1 cellular context compared by ENCODE assay signal in the genomic region with DNA sequence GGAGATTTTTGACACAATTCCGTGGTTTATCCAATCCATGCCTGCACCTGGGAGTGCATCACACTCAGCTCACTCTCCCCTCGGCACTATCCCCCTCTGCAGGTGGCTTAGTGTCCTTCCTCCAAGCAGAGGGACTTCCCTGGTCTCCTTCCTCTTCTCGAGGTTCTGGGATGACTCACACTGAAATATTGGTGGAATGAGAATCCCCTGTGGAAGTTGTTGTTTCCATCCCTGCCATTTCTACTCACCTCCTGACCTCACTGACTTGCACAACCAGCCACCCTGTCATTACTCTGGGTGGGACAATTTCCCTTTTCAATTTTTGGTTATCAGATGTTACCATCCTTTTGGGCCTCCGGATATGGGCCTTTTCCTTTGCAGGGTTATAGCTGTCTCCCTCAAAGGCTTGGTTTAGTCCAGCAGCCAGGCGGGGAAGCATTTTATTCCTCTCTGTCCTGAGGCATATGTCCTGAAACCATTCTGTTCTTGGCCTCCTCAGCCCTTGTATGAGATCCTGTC.
TF ChIP-seq lines count a peak whose summit lies in the region.

No MANE protein-coding gene starts in this region.

TF ChIP-seq in HepG2, 621 proteins besides CTCF, POLR2A, EP300 and RAD21 (continued from another document and continues in another):
- TF ChIP-seq, protein P1, sequence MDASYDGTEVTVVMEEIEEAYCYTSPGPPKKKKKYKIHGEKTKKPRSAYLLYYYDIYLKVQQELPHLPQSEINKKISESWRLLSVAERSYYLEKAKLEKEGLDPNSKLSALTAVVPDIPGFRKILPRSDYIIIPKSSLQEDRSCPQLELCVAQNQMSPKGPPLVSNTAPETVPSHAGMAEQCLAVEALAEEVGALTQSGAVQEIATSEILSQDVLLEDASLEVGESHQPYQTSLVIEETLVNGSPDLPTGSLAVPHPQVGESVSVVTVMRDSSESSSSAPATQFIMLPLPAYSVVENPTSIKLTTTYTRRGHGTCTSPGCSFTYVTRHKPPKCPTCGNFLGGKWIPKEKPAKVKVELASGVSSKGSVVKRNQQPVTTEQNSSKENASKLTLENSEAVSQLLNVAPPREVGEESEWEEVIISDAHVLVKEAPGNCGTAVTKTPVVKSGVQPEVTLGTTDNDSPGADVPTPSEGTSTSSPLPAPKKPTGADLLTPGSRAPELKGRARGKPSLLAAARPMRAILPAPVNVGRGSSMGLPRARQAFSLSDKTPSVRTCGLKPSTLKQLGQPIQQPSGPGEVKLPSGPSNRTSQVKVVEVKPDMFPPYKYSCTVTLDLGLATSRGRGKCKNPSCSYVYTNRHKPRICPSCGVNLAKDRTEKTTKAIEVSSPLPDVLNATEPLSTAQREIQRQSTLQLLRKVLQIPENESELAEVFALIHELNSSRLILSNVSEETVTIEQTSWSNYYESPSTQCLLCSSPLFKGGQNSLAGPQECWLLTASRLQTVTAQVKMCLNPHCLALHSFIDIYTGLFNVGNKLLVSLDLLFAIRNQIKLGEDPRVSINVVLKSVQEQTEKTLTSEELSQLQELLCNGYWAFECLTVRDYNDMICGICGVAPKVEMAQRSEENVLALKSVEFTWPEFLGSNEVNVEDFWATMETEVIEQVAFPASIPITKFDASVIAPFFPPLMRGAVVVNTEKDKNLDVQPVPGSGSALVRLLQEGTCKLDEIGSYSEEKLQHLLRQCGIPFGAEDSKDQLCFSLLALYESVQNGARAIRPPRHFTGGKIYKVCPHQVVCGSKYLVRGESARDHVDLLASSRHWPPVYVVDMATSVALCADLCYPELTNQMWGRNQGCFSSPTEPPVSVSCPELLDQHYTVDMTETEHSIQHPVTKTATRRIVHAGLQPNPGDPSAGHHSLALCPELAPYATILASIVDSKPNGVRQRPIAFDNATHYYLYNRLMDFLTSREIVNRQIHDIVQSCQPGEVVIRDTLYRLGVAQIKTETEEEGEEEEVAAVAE (CRISPR knock-in tag; IDR thresholded peaks at IDR 0.05; ENCODE audit: borderline replicate concordance), result no peak
- TF ChIP-seq, protein P2, sequence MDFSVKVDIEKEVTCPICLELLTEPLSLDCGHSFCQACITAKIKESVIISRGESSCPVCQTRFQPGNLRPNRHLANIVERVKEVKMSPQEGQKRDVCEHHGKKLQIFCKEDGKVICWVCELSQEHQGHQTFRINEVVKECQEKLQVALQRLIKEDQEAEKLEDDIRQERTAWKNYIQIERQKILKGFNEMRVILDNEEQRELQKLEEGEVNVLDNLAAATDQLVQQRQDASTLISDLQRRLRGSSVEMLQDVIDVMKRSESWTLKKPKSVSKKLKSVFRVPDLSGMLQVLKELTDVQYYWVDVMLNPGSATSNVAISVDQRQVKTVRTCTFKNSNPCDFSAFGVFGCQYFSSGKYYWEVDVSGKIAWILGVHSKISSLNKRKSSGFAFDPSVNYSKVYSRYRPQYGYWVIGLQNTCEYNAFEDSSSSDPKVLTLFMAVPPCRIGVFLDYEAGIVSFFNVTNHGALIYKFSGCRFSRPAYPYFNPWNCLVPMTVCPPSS (IDR thresholded peaks at IDR 0.05), result no peak
- TF ChIP-seq SOX6 (IDR thresholded peaks at IDR 0.05) (no peak), SOX6 (CRISPR knock-in tag; IDR thresholded peaks at IDR 0.05) (peak; percentile 49; the same call in 1 of the 2 replicates), ZNF629 (CRISPR knock-in tag; conservative IDR thresholded peaks at IDR 0.05) (no peak), HNRNPK (IDR thresholded peaks at IDR 0.05; ENCODE audit: low read depth, low read length, poor library complexity, severe bottlenecking) (no peak), ZNF605 (CRISPR knock-in tag; IDR thresholded peaks at IDR 0.05) (peak; percentile 65), ZNF274 (CRISPR knock-in tag; IDR thresholded peaks at IDR 0.05) (no peak), SOX5 (CRISPR knock-in tag; IDR thresholded peaks at IDR 0.05; ENCODE audit: borderline replicate concordance) (no peak), PTBP1 (IDR thresholded peaks at IDR 0.05; ENCODE audit: low read depth, low read length, poor library complexity, severe bottlenecking) (no peak), NR2F6 (IDR thresholded peaks at IDR 0.05) (no peak; the same call in 1 of the 2 replicates), NR2F6 (CRISPR knock-in tag; IDR thresholded peaks at IDR 0.05) (peak; percentile 59; the same call in 1 of the 2 replicates), ZNF713 (CRISPR knock-in tag; IDR thresholded peaks at IDR 0.05) (0 out of 2 replicates have a peak, but pooled peaks have one; percentile 51), PHF8 (CRISPR knock-in tag; IDR thresholded peaks at IDR 0.05) (no peak), MEIS1 (CRISPR knock-in tag; IDR thresholded peaks at IDR 0.05; ENCODE audit: borderline replicate concordance) (no peak), ZNF282 (IDR thresholded peaks at IDR 0.05; ENCODE audit: partially characterized antibody) (no peak), KDM5B (CRISPR knock-in tag; IDR thresholded peaks at IDR 0.05; ENCODE audit: borderline replicate concordance) (no peak), ZNF569 (CRISPR knock-in tag; IDR thresholded peaks at IDR 0.05; ENCODE audit: borderline replicate concordance) (no peak), RFX5 (IDR thresholded peaks at IDR 0.05; ENCODE audit: low read depth, low read length) (no peak), ZNF558 (CRISPR knock-in tag; IDR thresholded peaks at IDR 0.05; ENCODE audit: borderline replicate concordance) (no peak), NRL (CRISPR knock-in tag; IDR thresholded peaks at IDR 0.05; ENCODE audit: borderline replicate concordance) (no peak), CHD4 (IDR thresholded peaks at IDR 0.05; ENCODE audit: borderline replicate concordance, low read length) (no peak), ZNF24 (IDR thresholded peaks at IDR 0.05) (no peak), MLLT10 (CRISPR knock-in tag; IDR thresholded peaks at IDR 0.05) (no peak), PRMT3 (CRISPR knock-in tag; IDR thresholded peaks at IDR 0.05; ENCODE audit: borderline replicate concordance, low read depth) (no peak), FOSL2 (CRISPR knock-in tag; IDR thresholded peaks at IDR 0.05) (peak; percentile 92), CCAR2 (optimal IDR thresholded peaks at IDR 0.05; ENCODE audit: low read depth, low read length) (no peak), ZNF382 (CRISPR knock-in tag; IDR thresholded peaks at IDR 0.05; ENCODE audit: borderline replicate concordance) (no peak), ZNF598 (CRISPR knock-in tag; IDR thresholded peaks at IDR 0.05; ENCODE audit: borderline replicate concordance) (no peak), GLI4 (CRISPR knock-in tag; IDR thresholded peaks at IDR 0.05; ENCODE audit: borderline replicate concordance) (0 out of 2 replicates have a peak, but pooled peaks have one; percentile 16), ZNF850 (CRISPR knock-in tag; conservative IDR thresholded peaks at IDR 0.05) (no peak), SALL2 (CRISPR knock-in tag; IDR thresholded peaks at IDR 0.05) (0 out of 2 replicates have a peak, but pooled peaks have one; percentile 52)
- TF ChIP-seq, protein P3, sequence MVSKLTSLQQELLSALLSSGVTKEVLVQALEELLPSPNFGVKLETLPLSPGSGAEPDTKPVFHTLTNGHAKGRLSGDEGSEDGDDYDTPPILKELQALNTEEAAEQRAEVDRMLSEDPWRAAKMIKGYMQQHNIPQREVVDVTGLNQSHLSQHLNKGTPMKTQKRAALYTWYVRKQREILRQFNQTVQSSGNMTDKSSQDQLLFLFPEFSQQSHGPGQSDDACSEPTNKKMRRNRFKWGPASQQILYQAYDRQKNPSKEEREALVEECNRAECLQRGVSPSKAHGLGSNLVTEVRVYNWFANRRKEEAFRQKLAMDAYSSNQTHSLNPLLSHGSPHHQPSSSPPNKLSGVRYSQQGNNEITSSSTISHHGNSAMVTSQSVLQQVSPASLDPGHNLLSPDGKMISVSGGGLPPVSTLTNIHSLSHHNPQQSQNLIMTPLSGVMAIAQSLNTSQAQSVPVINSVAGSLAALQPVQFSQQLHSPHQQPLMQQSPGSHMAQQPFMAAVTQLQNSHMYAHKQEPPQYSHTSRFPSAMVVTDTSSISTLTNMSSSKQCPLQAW (CRISPR knock-in tag; IDR thresholded peaks at IDR 0.05), result 0 out of 2 replicates have a peak, but pooled peaks have one; percentile 11
- TF ChIP-seq, protein P4, sequence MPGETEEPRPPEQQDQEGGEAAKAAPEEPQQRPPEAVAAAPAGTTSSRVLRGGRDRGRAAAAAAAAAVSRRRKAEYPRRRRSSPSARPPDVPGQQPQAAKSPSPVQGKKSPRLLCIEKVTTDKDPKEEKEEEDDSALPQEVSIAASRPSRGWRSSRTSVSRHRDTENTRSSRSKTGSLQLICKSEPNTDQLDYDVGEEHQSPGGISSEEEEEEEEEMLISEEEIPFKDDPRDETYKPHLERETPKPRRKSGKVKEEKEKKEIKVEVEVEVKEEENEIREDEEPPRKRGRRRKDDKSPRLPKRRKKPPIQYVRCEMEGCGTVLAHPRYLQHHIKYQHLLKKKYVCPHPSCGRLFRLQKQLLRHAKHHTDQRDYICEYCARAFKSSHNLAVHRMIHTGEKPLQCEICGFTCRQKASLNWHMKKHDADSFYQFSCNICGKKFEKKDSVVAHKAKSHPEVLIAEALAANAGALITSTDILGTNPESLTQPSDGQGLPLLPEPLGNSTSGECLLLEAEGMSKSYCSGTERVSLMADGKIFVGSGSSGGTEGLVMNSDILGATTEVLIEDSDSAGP (CRISPR knock-in tag; IDR thresholded peaks at IDR 0.05; ENCODE audit: borderline replicate concordance), result no peak
- TF ChIP-seq, protein P5, sequence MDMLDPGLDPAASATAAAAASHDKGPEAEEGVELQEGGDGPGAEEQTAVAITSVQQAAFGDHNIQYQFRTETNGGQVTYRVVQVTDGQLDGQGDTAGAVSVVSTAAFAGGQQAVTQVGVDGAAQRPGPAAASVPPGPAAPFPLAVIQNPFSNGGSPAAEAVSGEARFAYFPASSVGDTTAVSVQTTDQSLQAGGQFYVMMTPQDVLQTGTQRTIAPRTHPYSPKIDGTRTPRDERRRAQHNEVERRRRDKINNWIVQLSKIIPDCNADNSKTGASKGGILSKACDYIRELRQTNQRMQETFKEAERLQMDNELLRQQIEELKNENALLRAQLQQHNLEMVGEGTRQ (IDR thresholded peaks at IDR 0.05; ENCODE audit: low read depth, low read length), result no peak
- TF ChIP-seq, protein P5 (CRISPR knock-in tag; IDR thresholded peaks at IDR 0.05; ENCODE audit: borderline replicate concordance), result no peak
- TF ChIP-seq, protein P6, sequence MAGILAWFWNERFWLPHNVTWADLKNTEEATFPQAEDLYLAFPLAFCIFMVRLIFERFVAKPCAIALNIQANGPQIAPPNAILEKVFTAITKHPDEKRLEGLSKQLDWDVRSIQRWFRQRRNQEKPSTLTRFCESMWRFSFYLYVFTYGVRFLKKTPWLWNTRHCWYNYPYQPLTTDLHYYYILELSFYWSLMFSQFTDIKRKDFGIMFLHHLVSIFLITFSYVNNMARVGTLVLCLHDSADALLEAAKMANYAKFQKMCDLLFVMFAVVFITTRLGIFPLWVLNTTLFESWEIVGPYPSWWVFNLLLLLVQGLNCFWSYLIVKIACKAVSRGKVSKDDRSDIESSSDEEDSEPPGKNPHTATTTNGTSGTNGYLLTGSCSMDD (CRISPR knock-in tag; IDR thresholded peaks at IDR 0.05), result no peak
- TF ChIP-seq, protein P7, sequence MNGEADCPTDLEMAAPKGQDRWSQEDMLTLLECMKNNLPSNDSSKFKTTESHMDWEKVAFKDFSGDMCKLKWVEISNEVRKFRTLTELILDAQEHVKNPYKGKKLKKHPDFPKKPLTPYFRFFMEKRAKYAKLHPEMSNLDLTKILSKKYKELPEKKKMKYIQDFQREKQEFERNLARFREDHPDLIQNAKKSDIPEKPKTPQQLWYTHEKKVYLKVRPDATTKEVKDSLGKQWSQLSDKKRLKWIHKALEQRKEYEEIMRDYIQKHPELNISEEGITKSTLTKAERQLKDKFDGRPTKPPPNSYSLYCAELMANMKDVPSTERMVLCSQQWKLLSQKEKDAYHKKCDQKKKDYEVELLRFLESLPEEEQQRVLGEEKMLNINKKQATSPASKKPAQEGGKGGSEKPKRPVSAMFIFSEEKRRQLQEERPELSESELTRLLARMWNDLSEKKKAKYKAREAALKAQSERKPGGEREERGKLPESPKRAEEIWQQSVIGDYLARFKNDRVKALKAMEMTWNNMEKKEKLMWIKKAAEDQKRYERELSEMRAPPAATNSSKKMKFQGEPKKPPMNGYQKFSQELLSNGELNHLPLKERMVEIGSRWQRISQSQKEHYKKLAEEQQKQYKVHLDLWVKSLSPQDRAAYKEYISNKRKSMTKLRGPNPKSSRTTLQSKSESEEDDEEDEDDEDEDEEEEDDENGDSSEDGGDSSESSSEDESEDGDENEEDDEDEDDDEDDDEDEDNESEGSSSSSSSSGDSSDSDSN (CRISPR knock-in tag; IDR thresholded peaks at IDR 0.05), result 0 out of 2 replicates have a peak, but pooled peaks have one; percentile 7
- TF ChIP-seq, protein P8, sequence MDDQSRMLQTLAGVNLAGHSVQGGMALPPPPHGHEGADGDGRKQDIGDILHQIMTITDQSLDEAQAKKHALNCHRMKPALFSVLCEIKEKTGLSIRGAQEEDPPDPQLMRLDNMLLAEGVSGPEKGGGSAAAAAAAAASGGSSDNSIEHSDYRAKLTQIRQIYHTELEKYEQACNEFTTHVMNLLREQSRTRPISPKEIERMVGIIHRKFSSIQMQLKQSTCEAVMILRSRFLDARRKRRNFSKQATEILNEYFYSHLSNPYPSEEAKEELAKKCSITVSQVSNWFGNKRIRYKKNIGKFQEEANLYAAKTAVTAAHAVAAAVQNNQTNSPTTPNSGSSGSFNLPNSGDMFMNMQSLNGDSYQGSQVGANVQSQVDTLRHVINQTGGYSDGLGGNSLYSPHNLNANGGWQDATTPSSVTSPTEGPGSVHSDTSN (CRISPR knock-in tag; IDR thresholded peaks at IDR 0.05; ENCODE audit: borderline replicate concordance), result no peak
- TF ChIP-seq, protein P9, sequence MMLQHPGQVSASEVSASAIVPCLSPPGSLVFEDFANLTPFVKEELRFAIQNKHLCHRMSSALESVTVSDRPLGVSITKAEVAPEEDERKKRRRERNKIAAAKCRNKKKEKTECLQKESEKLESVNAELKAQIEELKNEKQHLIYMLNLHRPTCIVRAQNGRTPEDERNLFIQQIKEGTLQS (CRISPR knock-in tag; IDR thresholded peaks at IDR 0.05), result peak; percentile 70
- TF ChIP-seq, protein P10, sequence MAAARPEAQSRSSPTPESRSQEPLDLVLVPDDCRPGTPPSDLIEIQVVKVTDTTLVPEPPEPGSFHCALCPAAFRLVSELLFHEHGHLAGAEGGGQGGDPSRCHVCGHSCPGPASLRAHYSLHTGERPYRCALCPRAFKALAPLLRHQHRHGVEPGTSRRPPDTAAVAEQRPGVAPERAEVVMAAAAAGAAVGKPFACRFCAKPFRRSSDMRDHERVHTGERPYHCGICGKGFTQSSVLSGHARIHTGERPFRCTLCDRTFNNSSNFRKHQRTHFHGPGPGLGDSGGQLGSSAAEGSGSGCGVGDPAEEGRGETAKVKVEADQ (CRISPR knock-in tag; IDR thresholded peaks at IDR 0.05; ENCODE audit: borderline replicate concordance), result no peak
